Comparison of ENCODE assay signal across 30 cellular contexts in the genomic region with DNA sequence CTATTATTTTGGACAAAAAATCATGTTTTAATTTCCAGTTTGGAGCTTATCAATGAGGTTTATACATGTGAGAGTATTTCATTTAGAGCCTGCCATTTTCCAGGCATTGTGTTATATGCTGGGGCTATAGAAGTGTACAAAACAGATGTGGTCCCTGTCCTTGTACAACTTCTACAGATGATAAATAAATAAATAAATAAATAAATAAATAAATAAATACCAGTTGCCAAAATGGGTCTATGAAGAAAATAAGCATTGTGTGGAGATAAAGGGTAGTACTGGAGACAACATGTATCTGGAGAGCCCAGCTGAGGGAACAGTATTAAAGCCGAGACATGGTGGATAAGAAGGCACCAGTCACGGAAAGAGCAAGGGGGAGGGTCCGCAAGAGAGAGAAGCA.
DNase-seq lines count a peak whose midpoint lies in the region; ATAC-seq, FAIRE-seq and TF ChIP-seq lines count a peak whose summit lies in the region.
"Had no signal": no experiment of that assay in that cellular context is flagged by ENCODE, and none has a peak within 500 bp of the region (broad histone marks: within the 10 kb centered on the region; RNA-seq: fewer than 3 reads in every experiment).

No MANE protein-coding gene starts in this region.

- H3K9me3 ChIP-seq in A549 (no peaks in the 10 kb centered on the region), HEK293 (ENCODE audit: control insufficient read depth, insufficient read depth, low read depth, low read length) (no peaks in the 10 kb centered on the region)
- H3K9me3 ChIP-seq: BE2C, BLaER1, Caco-2 had no signal

- no peak overlapping the region for H3K4me3 ChIP-seq in A549
- H3K4me3 ChIP-seq in HEK293 (ENCODE audit: low read depth, low read length) = no peak overlapping the region
- H3K4me3 ChIP-seq: BLaER1; BLaER1 treated with 17β-estradiol and CSF1 and Interleukin-3, amounts not matched to agents 10 nM and 100 nM had no signal

- no peak overlapping the region for H3K27ac ChIP-seq in A549
- no peak overlapping the region for H3K27ac ChIP-seq in HEK293 (ENCODE audit: extremely low read depth, low read depth, low read length)
- H3K27ac ChIP-seq: 22Rv1; BLaER1; BLaER1 treated with 17β-estradiol and CSF1 and Interleukin-3, amounts not matched to agents 10 nM and 100 nM; C4-2B had no signal

- no peak for TF ChIP-seq POLR2A in A549 (IDR thresholded peaks at IDR 0.05; ENCODE audit: low read length)

- CTCF ChIA-PET in A549 (lab: Yijun Ruan, JAX) (no interaction called here), HEK293 (lab: Yijun Ruan, JAX) (interaction anchor here (0.8 kb wide), 1 partner anchor 16 kb away, joined by 6 read pairs; no protein-coding TSS in a partner anchor)

- POLR2A ChIA-PET in A549 (lab: Yijun Ruan, JAX) = no interaction called here
- POLR2A ChIA-PET in HEK293 (lab: Yijun Ruan, JAX) = no interaction called here

- no peak overlapping the region for H3K4me2 ChIP-seq in A549
- H3K4me2 ChIP-seq: BLaER1; BLaER1 treated with 17β-estradiol and CSF1 and Interleukin-3, amounts not matched to agents 10 nM and 100 nM had no signal

- TF ChIP-seq RAD21 in A549 (conservative IDR thresholded peaks at IDR 0.05 in 1 of 2, IDR thresholded peaks at IDR 0.05 in 1 of 2) = no peak

- WGBS in A549 (ENCODE audit: missing lambda C conversion rate) = 35% methylated on average over 3 of the region's 3 CpGs

- no peaks in the 10 kb centered on the region for H3K36me3 ChIP-seq in HEK293 (ENCODE audit: control insufficient read depth in 2 of 2, insufficient read depth in 1 of 2, low read length in 2 of 2)
- H3K36me3 ChIP-seq: BE2C; BLaER1; BLaER1 treated with 17β-estradiol and CSF1 and Interleukin-3, amounts not matched to agents 10 nM and 100 nM had no signal

- TF ChIP-seq CTCF in A549 (IDR thresholded peaks at IDR 0.05) = no peak
- no peak for TF ChIP-seq CTCF in HEK293 (tag by site-specific recombination; IDR thresholded peaks at IDR 0.05)

- TF ChIP-seq EP300 in A549 (IDR thresholded peaks at IDR 0.05) = no peak

- no peak for DNase-seq in A549 (ENCODE audit: low read depth in 1 of 2, low spot score in 1 of 2)
- no peak for DNase-seq in nucleus accumbens (lab: John Stamatoyannopoulos, UW)
- DNase-seq in stimulated activated naive CD4-positive, alpha-beta T cell treated with Interleukin-2 at 50 U/mL for 16 hours (lab: John Stamatoyannopoulos, UW) = no peak
- DNase-seq: 8988T; ACHN; AML-193; BE2C; C1 segment of cervical spinal cord; Caco-2; Calu3; CD4-positive, alpha-beta memory T cell; CD4-positive, alpha-beta T cell; CD4-positive, CD25-positive, alpha-beta regulatory T cell; CD8-positive, alpha-beta memory T cell; CD8-positive, alpha-beta T cell; COR-L47; DMS 273 treated with DMSO at 0.1 percent for 48 hours; DMS153; DMS53; DMS79; DMS79 treated with DMSO at 0.1 percent for 48 hours; DND-41; EL had no signal

- no peak for ATAC-seq in A549
- ATAC-seq: CD8-positive, alpha-beta T cell had no signal

- no peaks in the 10 kb centered on the region for H3K4me1 ChIP-seq in A549
- no peaks in the 10 kb centered on the region; the same call in 1 of the 2 replicates for H3K4me1 ChIP-seq in HEK293 (ENCODE audit: control insufficient read depth, insufficient read depth, low read length)
- H3K4me1 ChIP-seq: BE2C; BLaER1; BLaER1 treated with 17β-estradiol and CSF1 and Interleukin-3, amounts not matched to agents 10 nM and 100 nM; Caco-2 had no signal

- FAIRE-seq in A549 (lab: Jason Lieb, UNC) = no peak
- FAIRE-seq: A204.1, D721Med had no signal

TF ChIP-seq in A549, 52 proteins besides CTCF, POLR2A, EP300 and RAD21:
- TF ChIP-seq SREBF2 (IDR thresholded peaks at IDR 0.05) (no peak), ZC3H11A (IDR thresholded peaks at IDR 0.05) (peak; percentile 34)
- TF ChIP-seq, protein P1, sequence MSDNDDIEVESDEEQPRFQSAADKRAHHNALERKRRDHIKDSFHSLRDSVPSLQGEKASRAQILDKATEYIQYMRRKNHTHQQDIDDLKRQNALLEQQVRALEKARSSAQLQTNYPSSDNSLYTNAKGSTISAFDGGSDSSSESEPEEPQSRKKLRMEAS (IDR thresholded peaks at IDR 0.05) = no peak

TF ChIP-seq in HEK293, 187 proteins besides CTCF, POLR2A, EP300 and RAD21 (continues in another document):
- TF ChIP-seq ZNF202 (tag by site-specific recombination; IDR thresholded peaks at IDR 0.05; ENCODE audit: borderline replicate concordance) = no peak
- TF ChIP-seq ZNF140 (tag by site-specific recombination; IDR thresholded peaks at IDR 0.05) = peak; percentile 38; the same call in 1 of the 2 replicates
- TF ChIP-seq ZNF10 (tag by site-specific recombination; IDR thresholded peaks at IDR 0.05) = no peak
- TF ChIP-seq ZNF426 (tag by site-specific recombination; IDR thresholded peaks at IDR 0.05) = peak; percentile 60
- no peak for TF ChIP-seq REPIN1 (tag by site-specific recombination; IDR thresholded peaks at IDR 0.05; ENCODE audit: low read depth)
- TF ChIP-seq ZNF394 (tag by site-specific recombination; IDR thresholded peaks at IDR 0.05; ENCODE audit: borderline replicate concordance) = peak; percentile 57; the same call in 1 of the 2 replicates
- peak; percentile 27; the same call in 1 of the 2 replicates for TF ChIP-seq ZNF433 (tag by site-specific recombination; IDR thresholded peaks at IDR 0.05; ENCODE audit: low read depth)
- TF ChIP-seq, protein P2, sequence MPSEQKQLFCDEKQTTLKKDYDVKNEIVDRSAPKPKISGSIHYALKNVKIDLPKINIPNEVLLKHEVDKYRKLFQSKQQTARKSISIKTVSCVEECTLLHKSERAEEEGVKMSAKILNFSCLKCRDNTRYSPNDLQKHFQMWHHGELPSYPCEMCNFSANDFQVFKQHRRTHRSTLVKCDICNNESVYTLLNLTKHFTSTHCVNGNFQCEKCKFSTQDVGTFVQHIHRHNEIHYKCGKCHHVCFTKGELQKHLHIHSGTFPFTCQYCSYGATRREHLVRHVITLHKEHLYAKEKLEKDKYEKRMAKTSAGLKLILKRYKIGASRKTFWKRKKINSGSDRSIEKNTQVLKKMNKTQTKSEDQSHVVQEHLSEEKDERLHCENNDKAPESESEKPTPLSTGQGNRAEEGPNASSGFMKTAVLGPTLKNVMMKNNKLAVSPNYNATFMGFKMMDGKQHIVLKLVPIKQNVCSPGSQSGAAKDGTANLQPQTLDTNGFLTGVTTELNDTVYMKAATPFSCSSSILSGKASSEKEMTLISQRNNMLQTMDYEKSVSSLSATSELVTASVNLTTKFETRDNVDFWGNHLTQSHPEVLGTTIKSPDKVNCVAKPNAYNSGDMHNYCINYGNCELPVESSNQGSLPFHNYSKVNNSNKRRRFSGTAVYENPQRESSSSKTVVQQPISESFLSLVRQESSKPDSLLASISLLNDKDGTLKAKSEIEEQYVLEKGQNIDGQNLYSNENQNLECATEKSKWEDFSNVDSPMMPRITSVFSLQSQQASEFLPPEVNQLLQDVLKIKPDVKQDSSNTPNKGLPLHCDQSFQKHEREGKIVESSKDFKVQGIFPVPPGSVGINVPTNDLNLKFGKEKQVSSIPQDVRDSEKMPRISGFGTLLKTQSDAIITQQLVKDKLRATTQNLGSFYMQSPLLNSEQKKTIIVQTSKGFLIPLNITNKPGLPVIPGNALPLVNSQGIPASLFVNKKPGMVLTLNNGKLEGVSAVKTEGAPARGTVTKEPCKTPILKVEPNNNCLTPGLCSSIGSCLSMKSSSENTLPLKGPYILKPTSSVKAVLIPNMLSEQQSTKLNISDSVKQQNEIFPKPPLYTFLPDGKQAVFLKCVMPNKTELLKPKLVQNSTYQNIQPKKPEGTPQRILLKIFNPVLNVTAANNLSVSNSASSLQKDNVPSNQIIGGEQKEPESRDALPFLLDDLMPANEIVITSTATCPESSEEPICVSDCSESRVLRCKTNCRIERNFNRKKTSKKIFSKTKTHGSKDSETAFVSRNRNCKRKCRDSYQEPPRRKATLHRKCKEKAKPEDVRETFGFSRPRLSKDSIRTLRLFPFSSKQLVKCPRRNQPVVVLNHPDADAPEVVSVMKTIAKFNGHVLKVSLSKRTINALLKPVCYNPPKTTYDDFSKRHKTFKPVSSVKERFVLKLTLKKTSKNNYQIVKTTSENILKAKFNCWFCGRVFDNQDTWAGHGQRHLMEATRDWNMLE (tag by site-specific recombination; conservative IDR thresholded peaks at IDR 0.05; ENCODE audit: low read depth) = peak; percentile 71
- 0 out of 2 replicates have a peak, but pooled peaks have one; percentile 36 for TF ChIP-seq ZBTB8A (tag by site-specific recombination; IDR thresholded peaks at IDR 0.05)
- no peak for TF ChIP-seq ZNF292 (tag by site-specific recombination; IDR thresholded peaks at IDR 0.05; ENCODE audit: borderline replicate concordance, low read depth)
- 0 out of 2 replicates have a peak, but pooled peaks have one; percentile 20 for TF ChIP-seq ZNF664 (tag by site-specific recombination; IDR thresholded peaks at IDR 0.05)
- TF ChIP-seq, protein P3, sequence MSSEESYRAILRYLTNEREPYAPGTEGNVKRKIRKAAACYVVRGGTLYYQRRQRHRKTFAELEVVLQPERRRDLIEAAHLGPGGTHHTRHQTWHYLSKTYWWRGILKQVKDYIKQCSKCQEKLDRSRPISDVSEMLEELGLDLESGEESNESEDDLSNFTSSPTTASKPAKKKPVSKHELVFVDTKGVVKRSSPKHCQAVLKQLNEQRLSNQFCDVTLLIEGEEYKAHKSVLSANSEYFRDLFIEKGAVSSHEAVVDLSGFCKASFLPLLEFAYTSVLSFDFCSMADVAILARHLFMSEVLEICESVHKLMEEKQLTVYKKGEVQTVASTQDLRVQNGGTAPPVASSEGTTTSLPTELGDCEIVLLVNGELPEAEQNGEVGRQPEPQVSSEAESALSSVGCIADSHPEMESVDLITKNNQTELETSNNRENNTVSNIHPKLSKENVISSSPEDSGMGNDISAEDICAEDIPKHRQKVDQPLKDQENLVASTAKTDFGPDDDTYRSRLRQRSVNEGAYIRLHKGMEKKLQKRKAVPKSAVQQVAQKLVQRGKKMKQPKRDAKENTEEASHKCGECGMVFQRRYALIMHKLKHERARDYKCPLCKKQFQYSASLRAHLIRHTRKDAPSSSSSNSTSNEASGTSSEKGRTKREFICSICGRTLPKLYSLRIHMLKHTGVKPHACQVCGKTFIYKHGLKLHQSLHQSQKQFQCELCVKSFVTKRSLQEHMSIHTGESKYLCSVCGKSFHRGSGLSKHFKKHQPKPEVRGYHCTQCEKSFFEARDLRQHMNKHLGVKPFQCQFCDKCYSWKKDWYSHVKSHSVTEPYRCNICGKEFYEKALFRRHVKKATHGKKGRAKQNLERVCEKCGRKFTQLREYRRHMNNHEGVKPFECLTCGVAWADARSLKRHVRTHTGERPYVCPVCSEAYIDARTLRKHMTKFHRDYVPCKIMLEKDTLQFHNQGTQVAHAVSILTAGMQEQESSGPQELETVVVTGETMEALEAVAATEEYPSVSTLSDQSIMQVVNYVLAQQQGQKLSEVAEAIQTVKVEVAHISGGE (tag by site-specific recombination; conservative IDR thresholded peaks at IDR 0.05; ENCODE audit: low read depth) = peak; percentile 58; the same call in 1 of the 2 replicates
- peak; percentile 39; the same call in 1 of the 2 replicates for TF ChIP-seq ZNF266 (tag by site-specific recombination; IDR thresholded peaks at IDR 0.05; ENCODE audit: low read depth)
